28 cellular contexts compared by ENCODE assay signal in the genomic region with DNA sequence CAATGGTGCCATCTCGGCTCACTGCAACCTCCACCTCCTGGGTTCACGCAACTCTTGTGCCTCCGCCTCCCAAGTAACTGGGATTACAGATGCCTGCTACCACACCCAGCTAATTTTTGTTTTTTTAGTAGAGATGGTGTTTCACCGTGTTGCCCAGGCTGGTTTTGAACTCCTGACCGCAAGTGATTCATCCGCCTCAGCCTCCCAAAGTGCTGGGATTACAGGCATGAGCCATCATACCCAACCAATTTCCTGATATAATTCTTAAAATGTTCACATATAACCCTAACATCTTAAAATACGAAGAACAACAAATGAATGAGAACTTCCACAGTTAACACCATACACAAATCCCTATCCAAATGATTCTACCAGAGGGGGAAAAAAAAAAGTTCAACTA.
"Had no signal": no experiment of that assay in that cellular context is flagged by ENCODE, and none has a peak within 500 bp of the region (broad histone marks: within the 10 kb centered on the region; RNA-seq: fewer than 3 reads in every experiment).

No MANE protein-coding gene starts in this region.

- H3K9me3 ChIP-seq: ascending aorta, pancreas, prostate gland, suprapubic skin, tibial artery had no signal

- H3K9me3 Mint-ChIP-seq: activated CD4-positive, alpha-beta T cell treated with anti-CD3 and anti-CD28 coated beads, Interleukin-2, amount 10 ng/mL, durations not matched to agents 7 days and 5 days; activated CD8-positive, alpha-beta T cell treated with anti-CD3 and anti-CD28 coated beads for 36 hours; dendritic cell treated with granulocyte-macrophage colony-stimulating factor and Interleukin-4, amounts not matched to agents 40 ng/mL and 50 ng/mL, for 4 days; endodermal cell; naive thymus-derived CD4-positive, alpha-beta T cell; neural crest cell had no signal

- H3K27me3 Mint-ChIP-seq: activated CD4-positive, alpha-beta T cell treated with anti-CD3 and anti-CD28 coated beads, Interleukin-2, amount 10 ng/mL, durations not matched to agents 7 days and 5 days; activated CD8-positive, alpha-beta T cell treated with anti-CD3 and anti-CD28 coated beads for 36 hours had no signal

- H3K36me3 ChIP-seq: ascending aorta, brain microvascular endothelial cell, pancreas, prostate gland, suprapubic skin, tibial artery had no signal

- H3K36me3 Mint-ChIP-seq: activated naive CD8-positive, alpha-beta T cell; memory B cell; naive thymus-derived CD4-positive, alpha-beta T cell had no signal

- H3K4me3 ChIP-seq: ascending aorta, hepatocyte, pancreas, prostate gland, smooth muscle cell, suprapubic skin, tibial artery had no signal

- H3K4me1 Mint-ChIP-seq: activated CD4-positive, alpha-beta T cell treated with anti-CD3 and anti-CD28 coated beads, Interleukin-2, amount 10 ng/mL, durations not matched to agents 7 days and 5 days; endodermal cell; memory B cell; neural crest cell had no signal

- H3K27ac ChIP-seq: ascending aorta, brain microvascular endothelial cell, hepatocyte, pancreas, prostate gland, suprapubic skin, tibial artery had no signal

- FAIRE-seq: frontal cortex, pancreas, TTC549 had no signal

- H3K27ac Mint-ChIP-seq: activated CD4-positive, alpha-beta T cell treated with anti-CD3 and anti-CD28 coated beads, Interleukin-2, amount 10 ng/mL, durations not matched to agents 7 days and 5 days; activated CD8-positive, alpha-beta T cell treated with anti-CD3 and anti-CD28 coated beads for 36 hours; activated naive CD8-positive, alpha-beta T cell; dendritic cell treated with granulocyte-macrophage colony-stimulating factor and Interleukin-4, amounts not matched to agents 40 ng/mL and 50 ng/mL, for 4 days; endodermal cell; memory B cell; naive thymus-derived CD4-positive, alpha-beta T cell had no signal

- H3K27me3 ChIP-seq: ascending aorta, brain microvascular endothelial cell, hepatocyte, pancreas, suprapubic skin had no signal

- DNase-seq: activated CD4-positive, alpha-beta T cell treated with anti-CD3 and anti-CD28 coated beads for 1 hour; activated CD4-positive, alpha-beta T cell treated with anti-CD3 and anti-CD28 coated beads, Interleukin-2, amount 10 ng/mL, durations not matched to agents 7 days and 5 days; activated CD8-positive, alpha-beta T cell treated with anti-CD3 and anti-CD28 coated beads for 36 hours; activated naive CD4-positive, alpha-beta T cell treated with Interleukin-2 at 50 U/mL for 16 hours; activated T-cell treated with anti-CD3 and anti-CD28 coated beads, Interleukin-2, amount 50 U/mL, for 48 hours; brain microvascular endothelial cell; central memory CD4-positive, alpha-beta T cell; endodermal cell; islet precursor cell; midbrain; naive thymus-derived CD4-positive, alpha-beta T cell; nucleus accumbens; pancreas; retina; stimulated activated CD4-positive, alpha-beta T cell treated with anti-CD3 and anti-CD28 coated beads, Interleukin-15, amount 100 ng/mL, for 24 hours; stimulated activated naive CD4-positive, alpha-beta T cell; tibial artery had no signal

- H3K4me3 Mint-ChIP-seq: activated CD4-positive, alpha-beta T cell treated with anti-CD3 and anti-CD28 coated beads, Interleukin-2, amount 10 ng/mL, durations not matched to agents 7 days and 5 days; activated CD8-positive, alpha-beta T cell treated with anti-CD3 and anti-CD28 coated beads for 36 hours; activated naive CD8-positive, alpha-beta T cell; dendritic cell treated with granulocyte-macrophage colony-stimulating factor and Interleukin-4, amounts not matched to agents 40 ng/mL and 50 ng/mL, for 4 days; endodermal cell; memory B cell; naive thymus-derived CD4-positive, alpha-beta T cell; neural crest cell had no signal

- H3K4me1 ChIP-seq: ascending aorta, prostate gland, tibial artery had no signal

- ATAC-seq: activated CD8-positive, alpha-beta T cell treated with anti-CD3 and anti-CD28 coated beads for 36 hours; naive thymus-derived CD4-positive, alpha-beta T cell; pancreas had no signal
